In genomic region chr3:39323454-39323853, GRCh38 we compare ENCODE assay signal across 20 cellular contexts. TPM values are rescaled to one million over a fixed set of nuclear protein-coding genes. Genes with fewer than 3 reads are reported as not detected.
"Had no signal": no experiment of that assay in that cellular context is flagged by ENCODE, and none has a peak within 500 bp of the region (broad histone marks: within the 10 kb centered on the region; RNA-seq: fewer than 3 reads in every experiment).

No MANE protein-coding gene starts in this region.

- ATAC-seq: activated CD8-positive, alpha-beta T cell treated with anti-CD3 and anti-CD28 coated beads, Interleukin-2, amount 10 ng/mL, durations not matched to agents 7 days and 5 days; left lung; pancreas; WTC11 had no signal

- DNase-seq: activated CD4-positive, alpha-beta T cell treated with anti-CD3 and anti-CD28 coated beads for 4 hours; activated CD8-positive, alpha-beta T cell treated with anti-CD3 and anti-CD28 coated beads, Interleukin-2, amount 10 ng/mL, durations not matched to agents 7 days and 5 days; activated naive CD8-positive, alpha-beta T cell treated with anti-CD3 and anti-CD28 coated beads, Interleukin-2, amount 10 ng/mL, durations not matched to agents 7 days and 5 days; central memory CD4-positive, alpha-beta T cell; effector CD4-positive, alpha-beta T cell; esophagus squamous epithelium; hypothalamus; kidney; left lung; mammary epithelial cell; naive B cell; pancreas; sigmoid colon; stimulated activated CD4-positive, alpha-beta T cell treated with anti-CD3 and anti-CD28 coated beads, Interleukin-1b, Interleukin-23, amount 100 ng/mL, for 48 hours; T1000 had no signal

- H3K4me3 Mint-ChIP-seq: activated CD8-positive, alpha-beta T cell treated with anti-CD3 and anti-CD28 coated beads, Interleukin-2, amount 10 ng/mL, durations not matched to agents 7 days and 5 days; activated naive CD8-positive, alpha-beta T cell treated with anti-CD3 and anti-CD28 coated beads, Interleukin-2, amount 10 ng/mL, durations not matched to agents 7 days and 5 days; brain; naive B cell; WTC11 had no signal

- H3K4me1 Mint-ChIP-seq: brain, naive B cell had no signal

- H3K4me3 ChIP-seq: coronary artery, esophagus squamous epithelium, left lung, pancreas, sigmoid colon had no signal

- H3K36me3 ChIP-seq: esophagus squamous epithelium, left lung, pancreas, sigmoid colon had no signal

- H3K4me1 ChIP-seq: esophagus squamous epithelium, left lung, pancreas, sigmoid colon had no signal

- H3K9me3 ChIP-seq: esophagus squamous epithelium, left lung, pancreas, sigmoid colon had no signal

- H3K27me3 ChIP-seq: esophagus squamous epithelium, left lung, pancreas, sigmoid colon had no signal

- H3K36me3 Mint-ChIP-seq: brain, naive B cell, WTC11 had no signal

- H3K27ac Mint-ChIP-seq: activated CD8-positive, alpha-beta T cell treated with anti-CD3 and anti-CD28 coated beads, Interleukin-2, amount 10 ng/mL, durations not matched to agents 7 days and 5 days; activated naive CD8-positive, alpha-beta T cell treated with anti-CD3 and anti-CD28 coated beads, Interleukin-2, amount 10 ng/mL, durations not matched to agents 7 days and 5 days; brain; naive B cell; WTC11 had no signal

- H3K9me3 Mint-ChIP-seq: activated naive CD8-positive, alpha-beta T cell treated with anti-CD3 and anti-CD28 coated beads, Interleukin-2, amount 10 ng/mL, durations not matched to agents 7 days and 5 days had no signal

- H3K27ac ChIP-seq: coronary artery, esophagus squamous epithelium, left lung, pancreas, sigmoid colon had no signal

RNA-seq across cellular contexts. Expression of gene CCR8, which starts 6.1 kb away (rescaled TPM):
- total RNA-seq: fibroblast of villous mesenchyme, mammary epithelial cell, pancreas, sigmoid colon, ureter had no signal

RNA-seq across cellular contexts. Expression of gene CX3CR1, which starts 43.6 kb away (rescaled TPM):
- total RNA-seq: fibroblast of villous mesenchyme, mammary epithelial cell had no signal
